8 cellular contexts compared by ENCODE assay signal in genomic region chr13:28719227-28719562, GRCh38. TPM values are rescaled to one million over a fixed set of nuclear protein-coding genes. Genes with fewer than 3 reads are reported as not detected.
DNase-seq lines count a peak whose midpoint lies in the region; ATAC-seq and TF ChIP-seq lines count a peak whose summit lies in the region.

No MANE protein-coding gene starts in this region.

- 5% methylated on average over 9 of the region's 9 CpGs for WGBS in suprapubic skin

- peaks cover 3 to 19% (median 10%) of the 10 kb centered on the region in 3 donors for H3K27me3 Mint-ChIP-seq in immature natural killer cell (ENCODE audit: low read depth in 3 of 3)

- peak overlapping the region; percentile 81 for H3K27ac ChIP-seq in suprapubic skin

- H3K36me3 ChIP-seq in suprapubic skin: no peaks in the 10 kb centered on the region

- no peak for TF ChIP-seq POLR2A in suprapubic skin (IDR thresholded peaks at IDR 0.05)

- H3K4me1 ChIP-seq in suprapubic skin: peaks cover 24% of the 10 kb centered on the region

- no peaks in the 10 kb centered on the region for H3K9me3 ChIP-seq in suprapubic skin

- H3K4me1 Mint-ChIP-seq in immature natural killer cell: peaks cover 28 to 42% of the 10 kb centered on the region in 2 donors

- no peaks in the 10 kb centered on the region for H3K36me3 Mint-ChIP-seq in activated naive CD4-positive, alpha-beta T cell treated with anti-CD3 and anti-CD28 coated beads, Interleukin-2, amount 50 U/mL, for 72 hours
- H3K36me3 Mint-ChIP-seq in immature natural killer cell: no peaks in the 10 kb centered on the region

- no peak for TF ChIP-seq EP300 in suprapubic skin (IDR thresholded peaks at IDR 0.05)

- no peak for TF ChIP-seq CTCF in suprapubic skin (IDR thresholded peaks at IDR 0.05)

- H3K9me3 Mint-ChIP-seq in activated naive CD4-positive, alpha-beta T cell treated with anti-CD3 and anti-CD28 coated beads, Interleukin-2, amount 50 U/mL, for 72 hours: no peaks in the 10 kb centered on the region
- H3K9me3 Mint-ChIP-seq in immature natural killer cell: no peaks in the 10 kb centered on the region

- peak overlapping the region; percentile 96 to 98 (median 97) for H3K4me3 Mint-ChIP-seq in immature natural killer cell

- H3K27me3 ChIP-seq in suprapubic skin: no peaks in the 10 kb centered on the region

- no peak for ATAC-seq in activated naive CD4-positive, alpha-beta T cell treated with anti-CD3 and anti-CD28 coated beads, Interleukin-2, amount 50 U/mL, for 72 hours
- no peak for ATAC-seq in HG03520 (IDR thresholded peaks at IDR 0.05; ENCODE audit: unreplicated experiment)

- H3K27ac Mint-ChIP-seq in activated naive CD4-positive, alpha-beta T cell treated with anti-CD3 and anti-CD28 coated beads, Interleukin-2, amount 50 U/mL, for 72 hours: peak overlapping the region; percentile 81 to 95
- H3K27ac Mint-ChIP-seq in immature natural killer cell: peak overlapping the region; percentile 94 to 98 (median 94)

- DNase-seq in NCI-H748 (lab: John Stamatoyannopoulos, UW; ENCODE audit: unreplicated experiment) (peak; percentile 57), NCI-H748 treated with DMSO at 0.1 percent for 48 hours (lab: John Stamatoyannopoulos, UW) (no peak), immature natural killer cell (no peak), suprapubic skin (ENCODE audit: low spot score in 2 of 2) (no peak), iPS-NIHi11 (ENCODE audit: low spot score) (no peak), NCI-H526 (lab: John Stamatoyannopoulos, UW) (no peak)
- DNase-seq in activated naive CD4-positive, alpha-beta T cell treated with anti-CD3 and anti-CD28 coated beads, Interleukin-2, amount 50 U/mL, for 72 hours (ENCODE audit: low spot score in 2 of 2): no peak

- H3K4me3 ChIP-seq in suprapubic skin: peak overlapping the region; percentile 55

RNA-seq across cellular contexts. Expression of gene SLC46A3, which starts 0.4 kb away (rescaled TPM):
- 1 to 10 TPM; 2.1 to 2.9 TPM for total RNA-seq in activated naive CD4-positive, alpha-beta T cell treated with anti-CD3 and anti-CD28 coated beads, Interleukin-2, amount 50 U/mL, for 72 hours
- polyA plus RNA-seq in immature natural killer cell: 10 to 100 TPM; 15.7 to 28.8 (median 26.7) TPM
- 10 to 100 TPM in 2 of 4 donors, 1 to 10 TPM in 2; 5.3 to 13.8 (median 9.6) TPM for total RNA-seq in suprapubic skin
